23 cellular contexts compared by ENCODE assay signal in the genomic region with DNA sequence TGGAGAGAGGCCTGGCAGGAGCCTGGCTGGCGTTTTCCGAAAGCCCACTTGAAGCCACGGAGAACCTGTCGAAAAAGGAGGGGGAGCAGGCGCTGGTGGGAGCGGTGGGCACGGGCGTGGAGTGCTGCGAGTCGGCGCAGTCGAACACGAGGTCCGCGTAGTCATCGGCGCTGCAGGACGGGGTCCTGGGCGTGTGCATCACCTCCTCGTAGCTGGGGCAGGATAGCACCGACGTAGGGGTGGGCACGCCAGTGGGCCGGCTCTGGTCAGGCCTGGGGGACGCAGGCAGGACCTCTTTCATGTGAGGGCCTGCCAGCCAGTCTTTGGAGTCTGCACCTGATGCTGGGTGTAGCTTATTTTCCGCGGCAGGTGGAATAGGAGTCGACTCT.
"Had no signal": no experiment of that assay in that cellular context is flagged by ENCODE, and none has a peak within 500 bp of the region (broad histone marks: within the 10 kb centered on the region; RNA-seq: fewer than 3 reads in every experiment).

No MANE protein-coding gene starts in this region.

- ATAC-seq: naive thymus-derived CD8-positive, alpha-beta T cell; psoas muscle; stimulated activated memory B cell treated with anti-CD40 and anti-IgM and Interleukin-4, amounts not matched to agents 10 μg/mL and 1 μg/mL and 100 μg/mL, for 72 hours; stimulated activated naive CD8-positive, alpha-beta T cell treated with anti-CD3 and anti-CD28 coated beads, Interleukin-15, amount 100 ng/mL, for 72 hours had no signal

- H3K27me3 Mint-ChIP-seq: naive thymus-derived CD8-positive, alpha-beta T cell; stimulated activated memory B cell treated with anti-CD40 and anti-IgM and Interleukin-4, amounts not matched to agents 10 μg/mL and 1 μg/mL and 100 μg/mL, for 72 hours; stimulated activated naive CD8-positive, alpha-beta T cell treated with anti-CD3 and anti-CD28 coated beads, Interleukin-15, amount 100 ng/mL, for 72 hours; type B pancreatic cell had no signal

- H3K4me1 Mint-ChIP-seq: nephron had no signal

- H3K4me3 Mint-ChIP-seq: naive thymus-derived CD8-positive, alpha-beta T cell; nephron; neural crest cell; stimulated activated memory B cell treated with anti-CD40 and anti-IgM and Interleukin-4, amounts not matched to agents 10 μg/mL and 1 μg/mL and 100 μg/mL, for 72 hours; stimulated activated naive CD8-positive, alpha-beta T cell treated with anti-CD3 and anti-CD28 coated beads, Interleukin-15, amount 100 ng/mL, for 72 hours; type B pancreatic cell had no signal

- H3K9me3 ChIP-seq: lower lobe of right lung, neutrophil, psoas muscle, sigmoid colon, spleen, tibial nerve, uterus had no signal

- H3K27ac Mint-ChIP-seq: naive thymus-derived CD8-positive, alpha-beta T cell; nephron; stimulated activated memory B cell treated with anti-CD40 and anti-IgM and Interleukin-4, amounts not matched to agents 10 μg/mL and 1 μg/mL and 100 μg/mL, for 72 hours; type B pancreatic cell had no signal

- H3K36me3 ChIP-seq: uterus had no signal

- H3K27me3 ChIP-seq: hepatocyte, neutrophil, sigmoid colon, spleen, tibial nerve, uterus had no signal

- DNase-seq: islet precursor cell; lower lobe of right lung; mammary epithelial cell; mesenchymal stem cell; naive thymus-derived CD8-positive, alpha-beta T cell; occipital lobe; psoas muscle; sigmoid colon; small intestine; spleen; stimulated activated CD4-positive, alpha-beta T cell treated with anti-CD3 and anti-CD28 coated beads, Interleukin-4, amount 100 ng/mL, for 24 hours; stimulated activated naive CD4-positive, alpha-beta T cell treated with Interleukin-2 at 50 U/mL for 16 hours; stimulated activated naive CD8-positive, alpha-beta T cell treated with anti-CD3 and anti-CD28 coated beads, Interleukin-15, amount 100 ng/mL, for 72 hours; substantia nigra; uterus had no signal

- H3K4me3 ChIP-seq: hepatocyte, lower lobe of right lung, psoas muscle, sigmoid colon, spleen, tibial nerve, uterus had no signal

- H3K27ac ChIP-seq: hepatocyte, lower lobe of right lung, neutrophil, parathyroid adenoma, psoas muscle, sigmoid colon, spleen, tibial nerve, uterus had no signal

- H3K9me3 Mint-ChIP-seq: naive thymus-derived CD8-positive, alpha-beta T cell; nephron; neural crest cell; stimulated activated memory B cell treated with anti-CD40 and anti-IgM and Interleukin-4, amounts not matched to agents 10 μg/mL and 1 μg/mL and 100 μg/mL, for 72 hours; stimulated activated naive CD8-positive, alpha-beta T cell treated with anti-CD3 and anti-CD28 coated beads, Interleukin-15, amount 100 ng/mL, for 72 hours; type B pancreatic cell had no signal

- H3K4me1 ChIP-seq: lower lobe of right lung, parathyroid adenoma, psoas muscle, sigmoid colon, uterus had no signal

- H3K36me3 Mint-ChIP-seq: type B pancreatic cell had no signal
